13 cellular contexts compared by ENCODE assay signal in genomic region chr5:41722359-41722950, GRCh38.
DNase-seq lines count a peak whose midpoint lies in the region; ATAC-seq, FAIRE-seq and TF ChIP-seq lines count a peak whose summit lies in the region.
"Had no signal": no experiment of that assay in that cellular context is flagged by ENCODE, and none has a peak within 500 bp of the region (broad histone marks: within the 10 kb centered on the region; RNA-seq: fewer than 3 reads in every experiment).

No MANE protein-coding gene starts in this region.

- H3K79me2 ChIP-seq in endothelial cell of umbilical vein (ENCODE audit: control insufficient read depth, insufficient read depth, low read length), result no peaks in the 10 kb centered on the region

- no peak overlapping the region for H3K4me2 ChIP-seq in endothelial cell of umbilical vein (ENCODE audit: insufficient read depth, low read length)
- H3K4me2 ChIP-seq: BLaER1 treated with 17β-estradiol and CSF1 and Interleukin-3, amounts not matched to agents 10 nM and 100 nM had no signal

- H3K9me3 ChIP-seq in endothelial cell of umbilical vein (replicated peaks; ENCODE audit: control insufficient read depth, insufficient read depth, low read length), result no peaks in the 10 kb centered on the region
- H3K9me3 ChIP-seq: adrenal gland; BLaER1 treated with 17β-estradiol and CSF1 and Interleukin-3, amounts not matched to agents 10 nM and 100 nM had no signal

- no peaks in the 10 kb centered on the region for H4K20me1 ChIP-seq in endothelial cell of umbilical vein (replicated peaks; ENCODE audit: control insufficient read depth, extremely low read depth, insufficient read depth, low read length)
- H4K20me1 ChIP-seq: BLaER1 treated with 17β-estradiol and CSF1 and Interleukin-3, amounts not matched to agents 10 nM and 100 nM had no signal

- H3K4me1 ChIP-seq in endothelial cell of umbilical vein (ENCODE audit: control insufficient read depth, extremely low read depth, insufficient read depth, low read length), result no peaks in the 10 kb centered on the region
- H3K4me1 ChIP-seq: spleen had no signal

- no peak for ATAC-seq in HG02678 (IDR thresholded peaks at IDR 0.05; ENCODE audit: unreplicated experiment)
- ATAC-seq: naive thymus-derived CD8-positive, alpha-beta T cell had no signal

- no peak for FAIRE-seq in endothelial cell of umbilical vein (lab: Jason Lieb, UNC)

- CTCF ChIA-PET in endothelial cell of umbilical vein (lab: Charles Lee), result interaction anchor here (0.7 to 2.4 kb wide), 20 partner anchors 9 to 818 kb away, joined by 3 to 66 read pairs (median 4); no protein-coding TSS in a partner anchor

- no peaks in the 10 kb centered on the region for H3K27me3 ChIP-seq in endothelial cell of umbilical vein (ENCODE audit: control insufficient read depth in 2 of 2, insufficient read depth in 2 of 2, low read length in 2 of 2)
- H3K27me3 ChIP-seq: adrenal gland; BLaER1 treated with 17β-estradiol and CSF1 and Interleukin-3, amounts not matched to agents 10 nM and 100 nM; spleen had no signal

- TF ChIP-seq CTCF in GM13977 (IDR thresholded peaks at IDR 0.05; ENCODE audit: extremely low read depth, insufficient read depth, missing control alignments) (peak; percentile 27), endothelial cell of umbilical vein (IDR thresholded peaks at IDR 0.05; ENCODE audit: extremely low read depth in 1 of 2, insufficient read depth in 1 of 2, low read depth in 1 of 2, low read length in 2 of 2) (peak in 1 of 2 donors; percentile 21)

- H3K9ac ChIP-seq in endothelial cell of umbilical vein (replicated peaks; ENCODE audit: extremely low read depth, insufficient read depth, low read length), result no peak overlapping the region
- H3K9ac ChIP-seq: BLaER1 treated with 17β-estradiol and CSF1 and Interleukin-3, amounts not matched to agents 10 nM and 100 nM had no signal

- H2AFZ ChIP-seq in endothelial cell of umbilical vein (ENCODE audit: low read depth, low read length), result no peak overlapping the region

- DNase-seq in ACHN (peak; percentile 6), GM13977 (ENCODE audit: low spot score) (no peak), OCI-M1 (lab: John Stamatoyannopoulos, UW) (peak; percentile 45), endothelial cell of umbilical vein (ENCODE audit: low read depth, low spot score) (peak; percentile 26), NCI-H774 (lab: John Stamatoyannopoulos, UW) (no peak), 8988T (no peak)
- DNase-seq in effector CD8-positive, alpha-beta T cell (lab: John Stamatoyannopoulos, UW), result no peak
- DNase-seq: adrenal gland; naive thymus-derived CD8-positive, alpha-beta T cell; NCI-H2171 treated with DMSO at 0.1 percent for 48 hours; spleen had no signal

- BruUV-seq in endothelial cell of umbilical vein (replicated peaks; lab: Mats Ljungman, UMichigan), result no TSS peak

- no peak for TF ChIP-seq POLR2A in endothelial cell of umbilical vein (IDR thresholded peaks at IDR 0.05; ENCODE audit: low read depth, low read length)

- no peak overlapping the region for H3K27ac ChIP-seq in endothelial cell of umbilical vein (ENCODE audit: insufficient read depth, low read depth, low read length)
- H3K27ac ChIP-seq: adrenal gland; BLaER1 treated with 17β-estradiol and CSF1 and Interleukin-3, amounts not matched to agents 10 nM and 100 nM; spleen had no signal

- POLR2A ChIA-PET in endothelial cell of umbilical vein (lab: Charles Lee), result no interaction called here

- no peaks in the 10 kb centered on the region for H3K9me1 ChIP-seq in endothelial cell of umbilical vein (replicated peaks; ENCODE audit: control insufficient read depth, extremely low read depth, insufficient read depth, low read length)

- intact Hi-C loops in endothelial cell of umbilical vein (cut with micrococcal nuclease), result loop anchor here (1.0 kb wide), 1 partner anchor 121 kb away; no protein-coding TSS in a partner anchor

- dilution Hi-C loops in endothelial cell of umbilical vein (cut with MboI; ENCODE audit: extremely low pct_ligation_motif_present, low sequenced_read_pairs), result no loop called here

- H3K36me3 ChIP-seq in endothelial cell of umbilical vein (ENCODE audit: control insufficient read depth in 2 of 2, extremely low read depth in 1 of 2, insufficient read depth in 2 of 2, low read length in 2 of 2), result no peaks in the 10 kb centered on the region
- H3K36me3 ChIP-seq: adrenal gland; BLaER1 treated with 17β-estradiol and CSF1 and Interleukin-3, amounts not matched to agents 10 nM and 100 nM; spleen had no signal

- no peak overlapping the region for H3K4me3 ChIP-seq in endothelial cell of umbilical vein (replicated peaks in 1 of 3; ENCODE audit: insufficient read depth in 1 of 3, low read depth in 1 of 3, low read length in 3 of 3)
- H3K4me3 ChIP-seq: adrenal gland; BLaER1 treated with 17β-estradiol and CSF1 and Interleukin-3, amounts not matched to agents 10 nM and 100 nM; spleen had no signal

- in situ Hi-C loops in ACHN (cut with HindIII; ENCODE audit: low pct_ligation_motif_present, low pct_unique_long_range_greater_than_20kb, low sequenced_read_pairs), result no loop called here
- in situ Hi-C loops in GM13977 (cut with MboI; ENCODE audit: low pct_unique_long_range_greater_than_20kb, low sequenced_read_pairs, unreplicated experiment), result no loop called here

TF ChIP-seq in endothelial cell of umbilical vein, 7 proteins besides CTCF, POLR2A, EP300 and RAD21:
- TF ChIP-seq MYC (IDR thresholded peaks at IDR 0.05; ENCODE audit: low read depth, low read length) (no peak), FOS (IDR thresholded peaks at IDR 0.05; ENCODE audit: borderline replicate concordance, insufficient read depth, low read length) (no peak), EZH2 (IDR thresholded peaks at IDR 0.05; ENCODE audit: borderline replicate concordance, low read depth, low read length, severe bottlenecking) (no peak), JUN (IDR thresholded peaks at IDR 0.05; ENCODE audit: borderline replicate concordance, insufficient read depth, insufficient read length, low read depth) (no peak), GATA2 (IDR thresholded peaks at IDR 0.05; ENCODE audit: insufficient read depth, insufficient read length, low read depth, low read length) (no peak), POLR2AphosphoS5 (IDR thresholded peaks at IDR 0.05; ENCODE audit: insufficient read depth, low read depth, low read length) (no peak), MAX (IDR thresholded peaks at IDR 0.05; ENCODE audit: insufficient read depth, insufficient read length) (no peak)

Comparison
In these comparisons a context has a peak if more than half of its experiments do, and no peak if none do; other contexts are left out.
1. DNase-seq: peak in ACHN (single experiment), OCI-M1 (single experiment) and endothelial cell of umbilical vein (single experiment); none in GM13977 (single experiment), effector CD8-positive, alpha-beta T cell (single experiment), NCI-H774 (single experiment) and 8988T (single experiment).